In the genomic region with DNA sequence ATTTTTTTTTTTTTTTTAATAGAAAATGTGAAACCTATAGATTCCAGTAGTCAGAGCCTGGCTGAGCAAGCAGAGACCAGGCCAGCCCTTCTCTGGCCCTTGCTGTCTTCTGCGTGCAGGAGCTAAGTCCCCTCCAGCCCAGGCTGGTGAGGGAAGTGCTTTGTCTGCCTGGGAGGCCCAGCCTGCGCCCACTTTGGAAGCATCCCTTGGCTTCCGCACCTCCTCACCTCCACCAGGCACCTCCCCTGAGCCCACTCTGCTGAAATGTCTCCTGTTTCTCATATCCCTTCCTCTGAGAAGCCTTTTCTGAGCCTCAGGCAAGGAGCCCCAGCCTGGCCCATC, we compare ENCODE assay signal across 24 cellular contexts. TPM values are rescaled to one million over a fixed set of nuclear protein-coding genes. Genes with fewer than 3 reads are reported as not detected.
DNase-seq lines count a peak whose midpoint lies in the region; ATAC-seq and TF ChIP-seq lines count a peak whose summit lies in the region.
"Had no signal": no experiment of that assay in that cellular context is flagged by ENCODE, and none has a peak within 500 bp of the region (broad histone marks: within the 10 kb centered on the region; RNA-seq: fewer than 3 reads in every experiment).

No MANE protein-coding gene starts in this region.

- H3K4me3 ChIP-seq in SK-N-SH (ENCODE audit: low read depth in 2 of 2, low read length in 1 of 2) (no peak overlapping the region), H7 (ENCODE audit: insufficient read depth, low read depth, low read length) (no peak overlapping the region), esophagus muscularis mucosa (no peak overlapping the region), sigmoid colon (no peak overlapping the region)
- H3K4me3 ChIP-seq: hepatocyte, right atrium auricular region, tibial nerve had no signal

- TF ChIP-seq POLR2A in esophagus muscularis mucosa (IDR thresholded peaks at IDR 0.05; ENCODE audit: low read depth) (no peak), sigmoid colon (IDR thresholded peaks at IDR 0.05) (no peak)

- no peak overlapping the region for H3K4me2 ChIP-seq in SK-N-SH
- H3K4me2 ChIP-seq: hepatocyte had no signal

- intact Hi-C loops in esophagus muscularis mucosa (cut with DNase I) (no loop called here), sigmoid colon (cut with DNase I) (loop anchor here (2.0 kb wide), 1 partner anchor 254 kb away; no protein-coding TSS in a partner anchor)

- TF ChIP-seq EP300 in SK-N-SH (IDR thresholded peaks at IDR 0.05; ENCODE audit: borderline replicate concordance in 1 of 2, low read depth in 1 of 2, low read length in 1 of 2) (no peak), esophagus muscularis mucosa (IDR thresholded peaks at IDR 0.05) (no peak), sigmoid colon (IDR thresholded peaks at IDR 0.05) (no peak)

- no peaks in the 10 kb centered on the region for H4K20me1 ChIP-seq in SK-N-SH (ENCODE audit: insufficient read depth)

- no peaks in the 10 kb centered on the region for H3K36me3 ChIP-seq in SK-N-SH (replicated peaks in 1 of 2; ENCODE audit: control insufficient read depth in 1 of 2, insufficient read depth in 2 of 2, low read length in 1 of 2)
- H3K36me3 ChIP-seq in H7 (replicated peaks; ENCODE audit: control insufficient read depth, insufficient read depth, low read length): no peaks in the 10 kb centered on the region
- H3K36me3 ChIP-seq in esophagus muscularis mucosa: peaks cover 0 to 7% (median 0%) of the 10 kb centered on the region in 4 donors
- no peaks in the 10 kb centered on the region for H3K36me3 ChIP-seq in sigmoid colon
- H3K36me3 ChIP-seq: right atrium auricular region, tibial nerve had no signal

- no peak overlapping the region for H3K9ac ChIP-seq in SK-N-SH

- TF ChIP-seq CTCF in SK-N-SH (IDR thresholded peaks at IDR 0.05): no peak
- no peak for TF ChIP-seq CTCF in esophagus muscularis mucosa (IDR thresholded peaks at IDR 0.05)
- no peak for TF ChIP-seq CTCF in sigmoid colon (IDR thresholded peaks at IDR 0.05)

- H2AFZ ChIP-seq in SK-N-SH (ENCODE audit: low read depth): no peak overlapping the region
- H2AFZ ChIP-seq: hepatocyte had no signal

- no peak for ATAC-seq in SK-N-SH treated with all-trans-retinoic acid at 6 μM for 48 hours
- ATAC-seq in HG02588 (IDR thresholded peaks at IDR 0.05; ENCODE audit: unreplicated experiment): no peak

- H3F3A ChIP-seq in SK-N-SH (replicated peaks; ENCODE audit: insufficient read depth): no peaks in the 10 kb centered on the region

- H3K79me2 ChIP-seq in SK-N-SH (ENCODE audit: insufficient read depth): no peaks in the 10 kb centered on the region
- H3K79me2 ChIP-seq: hepatocyte had no signal

- H3K4me1 ChIP-seq in SK-N-SH (ENCODE audit: control insufficient read depth in 1 of 2, insufficient read depth in 2 of 2, low read depth in 1 of 2, low read length in 1 of 2): peaks cover 0 to 4% of the 10 kb centered on the region in 2 experiments; a peak in 1 of 4 replicates
- peaks cover 0 to 8% (median 5%) of the 10 kb centered on the region in 4 donors for H3K4me1 ChIP-seq in esophagus muscularis mucosa
- H3K4me1 ChIP-seq in sigmoid colon: no peaks in the 10 kb centered on the region
- H3K4me1 ChIP-seq: right atrium auricular region had no signal

- H3K9me2 ChIP-seq in SK-N-SH: no peaks in the 10 kb centered on the region

- TF ChIP-seq RAD21 in SK-N-SH (IDR thresholded peaks at IDR 0.05; ENCODE audit: low read length): no peak

- POLR2A ChIA-PET in SK-N-SH (lab: Yijun Ruan, JAX): no interaction called here

- 64% methylated on average over 3 of the region's 3 CpGs for WGBS in SK-N-SH (ENCODE audit: low lambda C conversion rate)
- WGBS in esophagus muscularis mucosa: 97% methylated on average over 3 of the region's 3 CpGs
- WGBS in sigmoid colon, 2 donors: 94 to 95% methylated on average over 3 of the region's 3 CpGs

- CTCF ChIA-PET in SK-N-SH (lab: Yijun Ruan, JAX): interaction anchor here (0.6 to 6.3 kb wide), 46 partner anchors 10 to 411 kb away, joined by 3 to 122 read pairs (median 6); no protein-coding TSS in a partner anchor

- DNase-seq in SK-N-SH (peak; percentile 5), H7 (peak; percentile 16), esophagus muscularis mucosa (ENCODE audit: extremely low spot score) (peak; percentile 85), sigmoid colon (peak; percentile 49), NCI-H1092 (lab: John Stamatoyannopoulos, UW) (no peak), activated gamma-delta T cell treated with Interleukin-2 at 50 U/mL for 16 hours (no peak)
- DNase-seq: activated CD4-positive, alpha-beta T cell treated with anti-CD3 and anti-CD28 coated beads for 4 hours; activated naive CD4-positive, alpha-beta T cell treated with Interleukin-2 at 50 U/mL for 16 hours; C1 segment of cervical spinal cord; COR-L47; DMS53; Karpas-422; NCI-H1436 treated with DMSO at 0.1 percent for 48 hours; NCI-H2107; NCI-H345; SHP77; stimulated activated CD8-positive, alpha-beta memory T cell treated with anti-CD3 and anti-CD28 coated beads, Interleukin-4, amount 100 ng/mL, for 48 hours had no signal

- H3K9me3 ChIP-seq in SK-N-SH (no peaks in the 10 kb centered on the region), esophagus muscularis mucosa (no peaks in the 10 kb centered on the region), sigmoid colon (no peaks in the 10 kb centered on the region)
- H3K9me3 ChIP-seq: right atrium auricular region, tibial nerve had no signal

- H3K27ac ChIP-seq in SK-N-SH (ENCODE audit: low read depth in 2 of 2, low read length in 1 of 2) (no peak overlapping the region), esophagus muscularis mucosa (replicated peaks in 1 of 4) (no peak overlapping the region), sigmoid colon (no peak overlapping the region)
- H3K27ac ChIP-seq: 22Rv1, hepatocyte, right atrium auricular region had no signal

- H3K27me3 ChIP-seq in SK-N-SH (ENCODE audit: insufficient read depth): no peaks in the 10 kb centered on the region
- H3K27me3 ChIP-seq in H7 (ENCODE audit: control insufficient read depth, insufficient read depth, low read length): no peaks in the 10 kb centered on the region
- no peaks in the 10 kb centered on the region for H3K27me3 ChIP-seq in esophagus muscularis mucosa
- no peaks in the 10 kb centered on the region for H3K27me3 ChIP-seq in sigmoid colon
- H3K27me3 ChIP-seq: hepatocyte, right atrium auricular region, tibial nerve had no signal

TF ChIP-seq in SK-N-SH, 30 proteins besides CTCF, POLR2A, EP300 and RAD21 (continues in another document):
- TF ChIP-seq GABPA (IDR thresholded peaks at IDR 0.05; ENCODE audit: low read depth) (no peak), CHD2 (IDR thresholded peaks at IDR 0.05; ENCODE audit: low read length, partially characterized antibody) (no peak), IRF3 (IDR thresholded peaks at IDR 0.05; ENCODE audit: low read depth, low read length) (no peak), MEF2A (IDR thresholded peaks at IDR 0.05; ENCODE audit: borderline replicate concordance, low read depth) (no peak), POLR2AphosphoS5 (IDR thresholded peaks at IDR 0.05; ENCODE audit: low read depth, low read length) (no peak)

TF ChIP-seq in SK-N-SH treated with all-trans-retinoic acid at 6 μM for 48 hours, 23 proteins besides CTCF, POLR2A, EP300 and RAD21:
- TF ChIP-seq ZFP3 (CRISPR knock-in tag; IDR thresholded peaks at IDR 0.05) (no peak), ZFP30 (CRISPR knock-in tag; IDR thresholded peaks at IDR 0.05) (no peak), SNAI2 (CRISPR knock-in tag; IDR thresholded peaks at IDR 0.05) (no peak), ESRRG (CRISPR knock-in tag; IDR thresholded peaks at IDR 0.05) (no peak), OSR1 (CRISPR knock-in tag; IDR thresholded peaks at IDR 0.05) (no peak), ZNF8 (CRISPR knock-in tag; IDR thresholded peaks at IDR 0.05) (no peak), ARNTL (CRISPR knock-in tag; IDR thresholded peaks at IDR 0.05; ENCODE audit: borderline replicate concordance, low read depth) (no peak), POU6F1 (CRISPR knock-in tag; IDR thresholded peaks at IDR 0.05; ENCODE audit: borderline replicate concordance, low read depth) (no peak), CSDC2 (CRISPR knock-in tag; IDR thresholded peaks at IDR 0.05) (no peak), GLIS3 (CRISPR knock-in tag; IDR thresholded peaks at IDR 0.05) (no peak)
TF ChIP-seq in SK-N-SH treated with all-trans-retinoic acid at 6 μM for 48 hours: peak in this region for 0.

RNA-seq across cellular contexts. Expression of gene ALDH1L1, which starts 45.4 kb away (rescaled TPM):
- polyA plus RNA-seq in SK-N-SH (2012; rRNA removed) (0.03 TPM in 1 of 2 replicates, not detected in the other), sigmoid colon (10 to 100 TPM in 1 of 3 donors, 1 to 10 TPM in 2; 7.2 to 10.4 (median 8.5) TPM)
- 0.07 and 0.14 TPM in 2 replicates for polyA plus RNA-seq in SK-N-SH (2012; cell fraction: cytosol; rRNA removed)
- 0.08 and 0.19 TPM in 2 replicates for polyA plus RNA-seq in SK-N-SH (2012; cell fraction: nucleus; rRNA removed)
- 0.15 and 0.28 TPM in 2 replicates for total RNA-seq in H7 (2014; rRNA removed; shearing (Covaris generic))
- total RNA-seq in esophagus muscularis mucosa (10 to 100 TPM; 19.2 to 39.9 (median 25.9) TPM), sigmoid colon (10 to 100 TPM; 15.0 to 32.5 (median 27.6) TPM)
- total RNA-seq: T-helper 2 cell treated with Interferon-gamma antibody and Interleukin-4, amounts not matched to agents 100 ng/mL and 5 ng/mL, for 36 hours had no signal

RNA-seq across cellular contexts. Expression of gene SLC41A3, which starts 51.1 kb away (rescaled TPM):
- polyA plus RNA-seq in SK-N-SH (2012; rRNA removed) (53.4 and 58.4 TPM in 2 replicates), sigmoid colon (10 to 100 TPM in 2 of 3 donors, 1 to 10 TPM in 1; 5.1 to 27.6 (median 19.8) TPM)
- 29.9 and 39.4 TPM in 2 replicates for polyA plus RNA-seq in SK-N-SH (2012; cell fraction: cytosol; rRNA removed)
- polyA plus RNA-seq in SK-N-SH (2012; cell fraction: nucleus; rRNA removed): 72.6 and 102 TPM in 2 replicates
- 30.8 and 32.7 TPM in 2 replicates for total RNA-seq in H7 (2014; rRNA removed; shearing (Covaris generic))
- total RNA-seq in esophagus muscularis mucosa (10 to 100 TPM; 31.6 to 68.1 (median 38.9) TPM), sigmoid colon (10 to 100 TPM; 28.9 to 59.5 (median 42.1) TPM)

Comparison
In these comparisons a context has a peak if more than half of its experiments do, and no peak if none do; other contexts are left out.
1. DNase-seq: peak in SK-N-SH (single experiment), H7 (single experiment), esophagus muscularis mucosa (single experiment) and sigmoid colon (single experiment); none in NCI-H1092 (single experiment) and activated gamma-delta T cell treated with Interleukin-2 at 50 U/mL for 16 hours (single experiment).
2. RNA of gene ALDH1L1, which starts 45.4 kb away (total RNA-seq): 15.0 to 32.5 TPM in sigmoid colon and 19.2 to 39.9 TPM in esophagus muscularis mucosa; 0.15 to 0.28 TPM in H7; every median in the first group is over 10 times any median in the second.